ENCODE assay signal across 9 cellular contexts in genomic region chr13:28530729-28531194, GRCh38. TPM values are rescaled to one million over a fixed set of nuclear protein-coding genes. Genes with fewer than 3 reads are reported as not detected.
A peak's percentile ranks its signal among the peaks of the same experiment; 100 is the strongest.
DNase-seq lines count a peak whose midpoint lies in the region; ATAC-seq, FAIRE-seq and TF ChIP-seq lines count a peak whose summit lies in the region.
"Had no signal": no experiment of that assay in that cellular context is flagged by ENCODE, and none has a peak within 500 bp of the region (broad histone marks: within the 10 kb centered on the region; RNA-seq: fewer than 3 reads in every experiment).

No MANE protein-coding gene starts in this region.

- POLR2A ChIA-PET in WTC11 (lab: Charles Lee), result interaction anchor here (0.9 to 1.0 kb wide), 2 partner anchors 35 to 36 kb away, joined by 3 to 4 read pairs; partner anchors contain the start of gene FLT1

- H3K27ac ChIP-seq in kidney (ENCODE audit: low read depth in 2 of 2, low read length in 2 of 2), result peak overlapping the region in 1 of 2 donors; percentile 28

- FAIRE-seq in kidney (lab: Jason Lieb, UNC), result no peak

- H3K36me3 ChIP-seq in kidney (ENCODE audit: control insufficient read depth in 1 of 2, insufficient read depth in 2 of 2, low read length in 2 of 2), result no peaks in the 10 kb centered on the region

- peak; percentile 4 for DNase-seq in A172 (ENCODE audit: low spot score)
- peak; percentile 29 for DNase-seq in GM13976 (ENCODE audit: low spot score)
- no peak for DNase-seq in WTC11 (ENCODE audit: low spot score)
- peak; percentile 76 for DNase-seq in kidney
- no peak for DNase-seq in NCI-H1436 treated with DMSO at 0.1 percent for 48 hours (lab: John Stamatoyannopoulos, UW)
- DNase-seq in NCI-H524 treated with DMSO at 0.1 percent for 48 hours (lab: John Stamatoyannopoulos, UW), result no peak
- DNase-seq: NCI-H2171 had no signal

- no peak overlapping the region for H3K27ac Mint-ChIP-seq in WTC11

- CTCF ChIA-PET in WTC11 (lab: Charles Lee), result interaction anchor here (0.7 to 1.3 kb wide), 4 partner anchors 18 to 125 kb away, joined by 3 to 4 read pairs (median 3); no protein-coding TSS in a partner anchor

- ATAC-seq in WTC11 (no peak), GM21529 (IDR thresholded peaks at IDR 0.05; ENCODE audit: unreplicated experiment) (no peak), GM18870 (IDR thresholded peaks at IDR 0.05; ENCODE audit: unreplicated experiment) (no peak)

- H3K9me3 ChIP-seq in kidney (ENCODE audit: control insufficient read depth in 1 of 2, low read length in 2 of 2), result no peaks in the 10 kb centered on the region

- in situ Hi-C loops in GM13976 (cut with MboI; ENCODE audit: low sequenced_read_pairs, unreplicated experiment), result no loop called here

- peaks cover 2% of the 10 kb centered on the region; the same call in 1 of the 2 replicates for H3K36me3 Mint-ChIP-seq in WTC11

- TF ChIP-seq CTCF in GM13976 (IDR thresholded peaks at IDR 0.05; ENCODE audit: borderline replicate concordance, control extremely low read depth, extremely low read depth, insufficient read depth, missing control alignments) (no peak), WTC11 (IDR thresholded peaks at IDR 0.05) (no peak), kidney (IDR thresholded peaks at IDR 0.05; ENCODE audit: borderline replicate concordance, extremely low read depth, insufficient read depth) (no peak)

- no peak overlapping the region for H3K4me3 Mint-ChIP-seq in WTC11

- no peak overlapping the region for H3K9ac ChIP-seq in kidney (ENCODE audit: low read length in 2 of 2)

- intact Hi-C loops in kidney (cut with DNase I), result no loop called here

- peaks cover 28% of the 10 kb centered on the region for H3K4me1 Mint-ChIP-seq in WTC11

- peaks cover 6 to 13% of the 10 kb centered on the region in 2 donors for H3K4me1 ChIP-seq in kidney (ENCODE audit: control insufficient read depth in 1 of 2, insufficient read depth in 1 of 2, low read depth in 1 of 2, low read length in 2 of 2)

- peak overlapping the region in 1 of 2 donors; percentile 68 for H3K4me3 ChIP-seq in kidney (ENCODE audit: low read length in 2 of 2)

- H3K9me3 Mint-ChIP-seq in WTC11, result 0 out of 2 replicates have a peak, but pooled peaks cover 3% of the 10 kb centered on the region

- H3K27me3 Mint-ChIP-seq in WTC11 (ENCODE audit: low read depth), result peaks cover 29% of the 10 kb centered on the region

TF ChIP-seq in WTC11, 78 proteins besides CTCF, POLR2A, EP300 and RAD21:
- TF ChIP-seq RORB (CRISPR knock-in tag; IDR thresholded peaks at IDR 0.05) (no peak), FOXK1 (CRISPR knock-in tag; IDR thresholded peaks at IDR 0.05) (no peak), KAT7 (CRISPR knock-in tag; IDR thresholded peaks at IDR 0.05; ENCODE audit: borderline replicate concordance) (no peak), ETV6 (CRISPR knock-in tag; IDR thresholded peaks at IDR 0.05) (peak; percentile 50; the same call in 1 of the 2 replicates), ZNF425 (CRISPR knock-in tag; conservative IDR thresholded peaks at IDR 0.05) (no peak), ZNF121 (CRISPR knock-in tag; IDR thresholded peaks at IDR 0.05) (no peak), CBFB (CRISPR knock-in tag; IDR thresholded peaks at IDR 0.05; ENCODE audit: low read depth) (no peak), NFE2L1 (CRISPR knock-in tag; IDR thresholded peaks at IDR 0.05) (no peak)
- TF ChIP-seq, protein P1, sequence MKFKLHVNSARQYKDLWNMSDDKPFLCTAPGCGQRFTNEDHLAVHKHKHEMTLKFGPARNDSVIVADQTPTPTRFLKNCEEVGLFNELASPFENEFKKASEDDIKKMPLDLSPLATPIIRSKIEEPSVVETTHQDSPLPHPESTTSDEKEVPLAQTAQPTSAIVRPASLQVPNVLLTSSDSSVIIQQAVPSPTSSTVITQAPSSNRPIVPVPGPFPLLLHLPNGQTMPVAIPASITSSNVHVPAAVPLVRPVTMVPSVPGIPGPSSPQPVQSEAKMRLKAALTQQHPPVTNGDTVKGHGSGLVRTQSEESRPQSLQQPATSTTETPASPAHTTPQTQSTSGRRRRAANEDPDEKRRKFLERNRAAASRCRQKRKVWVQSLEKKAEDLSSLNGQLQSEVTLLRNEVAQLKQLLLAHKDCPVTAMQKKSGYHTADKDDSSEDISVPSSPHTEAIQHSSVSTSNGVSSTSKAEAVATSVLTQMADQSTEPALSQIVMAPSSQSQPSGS (CRISPR knock-in tag; IDR thresholded peaks at IDR 0.05; ENCODE audit: borderline replicate concordance, low read depth), result no peak
TF ChIP-seq in WTC11: peak in this region for 1.

RNA-seq across cellular contexts. Expression of gene FLT1, which starts 35.8 kb away (rescaled TPM):
- 5.5 and 7.5 TPM in 2 replicates for total RNA-seq in A172 (2014; rRNA removed; shearing (Covaris generic))
- total RNA-seq in WTC11 (2021), result 66.3 to 71.0 TPM (median 66.8 TPM) in 3 replicates
- 45.7 TPM for total RNA-seq in kidney
- polyA plus RNA-seq in kidney (ENCODE audit: insufficient read depth, low read depth, low replicate concordance), result 17.2 TPM

Comparison
In these comparisons a context has a peak if more than half of its experiments do, and no peak if none do; other contexts are left out.
1. DNase-seq: peak in A172 (single experiment), GM13976 (single experiment) and kidney (single experiment); none in WTC11 (single experiment), NCI-H1436 treated with DMSO at 0.1 percent for 48 hours (single experiment) and NCI-H524 treated with DMSO at 0.1 percent for 48 hours (single experiment).